ENCODE assay signal across 19 cellular contexts in the genomic region with DNA sequence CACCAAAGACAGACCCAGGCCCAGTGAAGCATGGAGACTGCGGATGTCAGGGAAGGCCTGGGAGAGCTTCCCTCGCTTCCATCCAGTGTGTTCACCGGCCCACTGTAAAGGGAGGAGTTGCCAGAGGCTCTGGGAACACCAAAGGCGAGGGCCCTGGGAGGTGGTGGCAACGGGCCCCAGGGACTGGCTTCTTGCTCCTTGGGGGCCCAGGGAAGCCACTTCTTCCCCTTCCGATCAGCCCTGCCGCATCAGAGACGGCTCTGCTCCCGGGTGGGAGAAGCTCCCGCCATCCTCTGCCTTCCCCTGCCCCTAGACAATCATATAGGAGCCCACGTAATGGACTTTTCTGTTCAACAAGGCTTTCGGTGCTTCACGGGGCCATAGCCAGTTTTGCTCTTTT.
DNase-seq lines count a peak whose midpoint lies in the region; ATAC-seq, FAIRE-seq and TF ChIP-seq lines count a peak whose summit lies in the region.
"Had no signal": no experiment of that assay in that cellular context is flagged by ENCODE, and none has a peak within 500 bp of the region (broad histone marks: within the 10 kb centered on the region; RNA-seq: fewer than 3 reads in every experiment).

No MANE protein-coding gene starts in this region.

- H2BK5ac ChIP-seq in H9 (ENCODE audit: insufficient read length, low read length) = no peak overlapping the region

- H3K9ac ChIP-seq in H9 (ENCODE audit: extremely low read depth, insufficient read length, low read length) = no peak overlapping the region
- H3K9ac ChIP-seq in HepG2 (ENCODE audit: insufficient read depth, low read depth, low read length) = no peak overlapping the region
- H3K9ac ChIP-seq: GM23248 had no signal

- CTCF ChIA-PET in HepG2 (lab: Yijun Ruan, JAX; ENCODE audit: low intra/inter-chr PET ratio, low total read pairs) = no interaction called here

- H4K91ac ChIP-seq in H9 (ENCODE audit: insufficient read length, low read depth, low read length) = no peak overlapping the region

- no peak overlapping the region for H3K23ac ChIP-seq in H9 (ENCODE audit: insufficient read length, low read depth, low read length)

- TF ChIP-seq POLR2A in HepG2 (IDR thresholded peaks at IDR 0.05; ENCODE audit: insufficient read depth in 1 of 2, low read depth in 2 of 2, low read length in 2 of 2) = no peak
- no peak for TF ChIP-seq POLR2A in body of pancreas (IDR thresholded peaks at IDR 0.05)

- no peak overlapping the region for H3K4ac ChIP-seq in H9 (ENCODE audit: low read depth, low read length)

- H3K4me3 ChIP-seq in HepG2 (replicated peaks in 1 of 3; ENCODE audit: insufficient read depth in 1 of 3, low read depth in 2 of 3, low read length in 3 of 3) (no peak overlapping the region), body of pancreas (no peak overlapping the region)
- H3K4me3 ChIP-seq: GM23248 had no signal

- H3K36me3 ChIP-seq in HepG2 (replicated peaks in 1 of 2; ENCODE audit: control insufficient read depth in 1 of 2, insufficient read depth in 2 of 2, low read length in 2 of 2) = peaks cover 0 to 3% of the 10 kb centered on the region in 2 experiments; a peak in 2 of 5 replicates
- peaks cover 0 to 2% of the 10 kb centered on the region in 2 donors for H3K36me3 ChIP-seq in body of pancreas (replicated peaks in 1 of 2; ENCODE audit: insufficient read depth in 1 of 2, low read depth in 2 of 2)

- no peak overlapping the region for H2BK12ac ChIP-seq in H9 (ENCODE audit: insufficient read length, low read depth, low read length)

- H3K9me3 ChIP-seq in H9 (ENCODE audit: control insufficient read depth, low read depth, low read length) (no peaks in the 10 kb centered on the region), HepG2 (ENCODE audit: low read length) (no peaks in the 10 kb centered on the region), body of pancreas (no peaks in the 10 kb centered on the region)

- H3K27me3 Mint-ChIP-seq in activated T-cell treated with anti-CD3 and anti-CD28 coated beads, Interleukin-2, amount 50 U/mL, for 24 hours = no peaks in the 10 kb centered on the region
- no peaks in the 10 kb centered on the region for H3K27me3 Mint-ChIP-seq in H9 (ENCODE audit: low read depth)

- ATAC-seq in HepG2 = peak; percentile 24; the same call in 2 of the 3 replicates
- no peak for ATAC-seq in body of pancreas

- no CpG with 5 or more reads among the region's 13 CpGs for WGBS in H9 (ENCODE audit: extremely low coverage, insufficient read length, low lambda C conversion rate)
- 65% methylated on average over 13 of the region's 13 CpGs for WGBS in HepG2 (ENCODE audit: low lambda C conversion rate)
- WGBS in body of pancreas, 2 donors = 83 to 87% methylated on average over 11 of the region's 13 CpGs

- no peak overlapping the region for H3K14ac ChIP-seq in H9 (ENCODE audit: insufficient read depth, low read length)

- BruUV-seq in HepG2 (replicated peaks; lab: Mats Ljungman, UMichigan) = no TSS peak

- no peaks in the 10 kb centered on the region for H4K20me1 ChIP-seq in H9 (ENCODE audit: control insufficient read depth, insufficient read depth, insufficient read length)
- H4K20me1 ChIP-seq in HepG2 (ENCODE audit: insufficient read depth, low read length) = no peaks in the 10 kb centered on the region

- no peak overlapping the region for H2AFZ ChIP-seq in H9 (ENCODE audit: low read length)
- no peak overlapping the region for H2AFZ ChIP-seq in HepG2 (ENCODE audit: low read length)
- H2AFZ ChIP-seq: GM23248 had no signal

- peaks cover 24% of the 10 kb centered on the region for H3K36me3 Mint-ChIP-seq in activated T-cell treated with anti-CD3 and anti-CD28 coated beads, Interleukin-2, amount 50 U/mL, for 24 hours (ENCODE audit: low read depth)
- H3K36me3 Mint-ChIP-seq in H9 (ENCODE audit: insufficient read depth in 1 of 3, low read depth in 3 of 3) = peaks cover 0 to 21% (median 9%) of the 10 kb centered on the region in 3 experiments; a peak in 4 of 7 replicates

- in situ Hi-C loops in HepG2 (cut with HindIII; ENCODE audit: extremely low pct_ligation_motif_present, low pct_unique_long_range_greater_than_20kb) = no loop called here

- no peak for TF ChIP-seq CTCF in H9 (conservative IDR thresholded peaks at IDR 0.05)
- TF ChIP-seq CTCF in HepG2 (CRISPR knock-in tag; IDR thresholded peaks at IDR 0.05) = no peak
- TF ChIP-seq CTCF in body of pancreas (IDR thresholded peaks at IDR 0.05) = no peak

- H3K9me3 Mint-ChIP-seq in activated T-cell treated with anti-CD3 and anti-CD28 coated beads, Interleukin-2, amount 50 U/mL, for 24 hours = no peaks in the 10 kb centered on the region
- peaks cover 0 to 4% of the 10 kb centered on the region in 2 experiments; a peak in 1 of 5 replicates for H3K9me3 Mint-ChIP-seq in H9
- H3K9me3 Mint-ChIP-seq: CD8-positive, alpha-beta memory T cell had no signal

- no peak overlapping the region for H2BK20ac ChIP-seq in H9 (ENCODE audit: low read depth, low read length, poor library complexity, severe bottlenecking)

- H3K4me2 ChIP-seq in H9 (ENCODE audit: insufficient read depth, insufficient read length, low read length) (no peak overlapping the region), HepG2 (ENCODE audit: low read depth, low read length) (no peak overlapping the region)

- peak; percentile 27 for DNase-seq in activated T-cell treated with anti-CD3 and anti-CD28 coated beads, Interleukin-2, amount 50 U/mL, for 24 hours
- DNase-seq in activated T-cell treated with anti-CD3 and anti-CD28 coated beads for 4 hours (no peak), H9 (no peak), HepG2 (ENCODE audit: low spot score) (no peak), posterior vena cava (ENCODE audit: low spot score) (peak; percentile 45), NCI-H2227 treated with DMSO at 0.1 percent for 48 hours (lab: John Stamatoyannopoulos, UW) (no peak), body of pancreas (no peak)
- DNase-seq: ACHN; AML-193; CD8-positive, alpha-beta memory T cell; GDM1; GM23248; NCI-H187; NCI-H446; NCI-H69; NK-92 treated with Interleukin-12 subunit alpha and Interleukin-12 subunit beta, amount 100 ng/mL, for 24 hours; SHP77 had no signal

- H2BK120ac ChIP-seq in H9 (ENCODE audit: low read depth, low read length, poor library complexity, severe bottlenecking) = no peak overlapping the region

- H4K8ac ChIP-seq in H9 (replicated peaks; ENCODE audit: insufficient read length, low read depth, low read length) = no peak overlapping the region

- H3K4me1 Mint-ChIP-seq in activated T-cell treated with anti-CD3 and anti-CD28 coated beads, Interleukin-2, amount 50 U/mL, for 24 hours (ENCODE audit: low read depth) = peaks cover 56% of the 10 kb centered on the region
- H3K4me1 Mint-ChIP-seq in H9 = peaks cover 16 to 18% of the 10 kb centered on the region in 2 experiments

- H3K79me2 ChIP-seq in H9 (ENCODE audit: insufficient read depth, low read length) (no peaks in the 10 kb centered on the region), HepG2 (ENCODE audit: insufficient read depth, low read length) (no peaks in the 10 kb centered on the region)

- H3K23me2 ChIP-seq in H9 (ENCODE audit: insufficient read length, low read depth, low read length, poor library complexity, severe bottlenecking) = no peaks in the 10 kb centered on the region

- FAIRE-seq in HepG2 (lab: Jason Lieb, UNC) = no peak
- FAIRE-seq: GM12891, GM18507 had no signal

- no peak overlapping the region for H3K56ac ChIP-seq in H9 (ENCODE audit: insufficient read length, low read depth, low read length)

- POLR2A ChIA-PET in HepG2 (lab: Yijun Ruan, JAX) = no interaction called here

- intact Hi-C loops in HepG2 (cut with micrococcal nuclease; ENCODE audit: unreplicated experiment) (no loop called here), posterior vena cava (cut with DNase I) (no loop called here), body of pancreas (cut with DNase I) (no loop called here)

- TF ChIP-seq RAD21 in HepG2 (CRISPR knock-in tag; IDR thresholded peaks at IDR 0.05) = no peak

- H3K27ac ChIP-seq in H9 (ENCODE audit: insufficient read length, low read depth, low read length) = no peak overlapping the region
- H3K27ac ChIP-seq in HepG2 (ENCODE audit: extremely low read length, insufficient read depth, low read length) = no peak overlapping the region
- H3K27ac ChIP-seq in body of pancreas = no peak overlapping the region
- H3K27ac ChIP-seq: GM23248 had no signal

- no peak for TF ChIP-seq EP300 in HepG2 (IDR thresholded peaks at IDR 0.05; ENCODE audit: low read depth in 2 of 2, low read length in 2 of 2)
- no peak for TF ChIP-seq EP300 in HepG2 (CRISPR knock-in tag; IDR thresholded peaks at IDR 0.05; ENCODE audit: borderline replicate concordance)

- H3K27me3 ChIP-seq in H9 (ENCODE audit: insufficient read depth, low read length) (no peaks in the 10 kb centered on the region), HepG2 (ENCODE audit: control insufficient read depth in 1 of 2, insufficient read depth in 2 of 2, low read length in 2 of 2) (peaks cover 0 to 2% of the 10 kb centered on the region in 2 experiments; a peak in 1 of 5 replicates), body of pancreas (no peaks in the 10 kb centered on the region)

- H2AK5ac ChIP-seq in H9 (ENCODE audit: insufficient read length, low read length) = no peak overlapping the region

- no peak overlapping the region for H3K18ac ChIP-seq in H9 (ENCODE audit: insufficient read length, low read depth, low read length)

- H3K27ac Mint-ChIP-seq in activated T-cell treated with anti-CD3 and anti-CD28 coated beads, Interleukin-2, amount 50 U/mL, for 24 hours = no peak overlapping the region
- peak overlapping the region in 2 of 3 experiments; percentile 34 to 44; a peak in 2 of 7 replicates for H3K27ac Mint-ChIP-seq in H9

- H3K4me3 Mint-ChIP-seq in activated T-cell treated with anti-CD3 and anti-CD28 coated beads, Interleukin-2, amount 50 U/mL, for 24 hours = no peak overlapping the region
- H3K4me3 Mint-ChIP-seq in H9 = no peak overlapping the region
- H3K4me3 Mint-ChIP-seq: CD8-positive, alpha-beta memory T cell had no signal

- no peaks in the 10 kb centered on the region for H3K79me1 ChIP-seq in H9 (ENCODE audit: insufficient read depth, low read depth, low read length, poor library complexity, severe bottlenecking)

- H2BK15ac ChIP-seq in H9 (ENCODE audit: low read depth, low read length) = no peak overlapping the region

- no peak overlapping the region for H4K5ac ChIP-seq in H9 (ENCODE audit: insufficient read length, low read depth, low read length)

- no peaks in the 10 kb centered on the region for H3K4me1 ChIP-seq in H9 (ENCODE audit: insufficient read depth, low read length)
- H3K4me1 ChIP-seq in HepG2 (ENCODE audit: insufficient read depth, low read length) = no peaks in the 10 kb centered on the region
- no peaks in the 10 kb centered on the region for H3K4me1 ChIP-seq in body of pancreas

- H3T11ph ChIP-seq in H9 (ENCODE audit: low read length) = no peak overlapping the region

TF ChIP-seq in HepG2, 621 proteins besides CTCF, POLR2A, EP300 and RAD21 (continues in another document):
- TF ChIP-seq POLR2AphosphoS5 (IDR thresholded peaks at IDR 0.05; ENCODE audit: low read depth, low read length) = no peak

Comparison
In these comparisons a context has a peak if more than half of its experiments do, and no peak if none do; other contexts are left out.
1. DNase-seq: peak in activated T-cell treated with anti-CD3 and anti-CD28 coated beads, Interleukin-2, amount 50 U/mL, for 24 hours (single experiment) and posterior vena cava (single experiment); none in activated T-cell treated with anti-CD3 and anti-CD28 coated beads for 4 hours (single experiment), H9 (single experiment), HepG2 (single experiment), NCI-H2227 treated with DMSO at 0.1 percent for 48 hours (single experiment) and body of pancreas (0 of 4).